ENCODE assay signal across 1 cellular context in the genomic region with DNA sequence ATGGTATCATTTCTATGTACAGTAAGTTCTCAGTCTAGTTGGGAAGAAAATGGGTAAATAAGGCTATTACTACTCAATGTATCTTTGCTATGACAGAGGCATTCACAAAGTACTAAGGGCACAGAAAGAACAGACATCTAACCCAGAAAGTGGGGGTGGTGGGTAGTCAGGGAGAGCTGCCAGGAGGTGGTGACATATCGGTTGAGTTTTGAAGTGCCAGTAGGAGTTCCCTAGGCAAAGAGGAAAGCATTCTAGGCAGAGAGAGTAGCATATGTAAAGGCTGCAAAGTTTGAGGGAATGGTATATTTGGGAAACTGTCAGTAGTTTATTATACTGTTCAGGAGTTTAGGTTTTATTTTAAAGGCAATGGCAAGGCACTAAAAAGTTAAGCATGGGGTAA.
TF ChIP-seq lines count a peak whose summit lies in the region.

No MANE protein-coding gene starts in this region.

TF ChIP-seq in HEK293, 187 proteins besides CTCF, POLR2A, EP300 and RAD21:
- TF ChIP-seq, protein P1, sequence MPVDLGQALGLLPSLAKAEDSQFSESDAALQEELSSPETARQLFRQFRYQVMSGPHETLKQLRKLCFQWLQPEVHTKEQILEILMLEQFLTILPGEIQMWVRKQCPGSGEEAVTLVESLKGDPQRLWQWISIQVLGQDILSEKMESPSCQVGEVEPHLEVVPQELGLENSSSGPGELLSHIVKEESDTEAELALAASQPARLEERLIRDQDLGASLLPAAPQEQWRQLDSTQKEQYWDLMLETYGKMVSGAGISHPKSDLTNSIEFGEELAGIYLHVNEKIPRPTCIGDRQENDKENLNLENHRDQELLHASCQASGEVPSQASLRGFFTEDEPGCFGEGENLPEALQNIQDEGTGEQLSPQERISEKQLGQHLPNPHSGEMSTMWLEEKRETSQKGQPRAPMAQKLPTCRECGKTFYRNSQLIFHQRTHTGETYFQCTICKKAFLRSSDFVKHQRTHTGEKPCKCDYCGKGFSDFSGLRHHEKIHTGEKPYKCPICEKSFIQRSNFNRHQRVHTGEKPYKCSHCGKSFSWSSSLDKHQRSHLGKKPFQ (tag by site-specific recombination; IDR thresholded peaks at IDR 0.05) = no peak
- TF ChIP-seq ZNF518A (tag by site-specific recombination; conservative IDR thresholded peaks at IDR 0.05; ENCODE audit: low read depth) (no peak), ZNF701 (tag by site-specific recombination; IDR thresholded peaks at IDR 0.05) (no peak), ZFP3 (tag by site-specific recombination; IDR thresholded peaks at IDR 0.05; ENCODE audit: low read depth) (0 out of 2 replicates have a peak, but pooled peaks have one; percentile 11), HIC1 (tag by site-specific recombination; IDR thresholded peaks at IDR 0.05) (no peak), ZNF394 (tag by site-specific recombination; IDR thresholded peaks at IDR 0.05; ENCODE audit: borderline replicate concordance) (no peak), EGR2 (tag by site-specific recombination; IDR thresholded peaks at IDR 0.05; ENCODE audit: low read depth) (no peak), ZBTB21 (tag by site-specific recombination; IDR thresholded peaks at IDR 0.05) (no peak)
